2 cellular contexts compared by ENCODE assay signal in the genomic region with DNA sequence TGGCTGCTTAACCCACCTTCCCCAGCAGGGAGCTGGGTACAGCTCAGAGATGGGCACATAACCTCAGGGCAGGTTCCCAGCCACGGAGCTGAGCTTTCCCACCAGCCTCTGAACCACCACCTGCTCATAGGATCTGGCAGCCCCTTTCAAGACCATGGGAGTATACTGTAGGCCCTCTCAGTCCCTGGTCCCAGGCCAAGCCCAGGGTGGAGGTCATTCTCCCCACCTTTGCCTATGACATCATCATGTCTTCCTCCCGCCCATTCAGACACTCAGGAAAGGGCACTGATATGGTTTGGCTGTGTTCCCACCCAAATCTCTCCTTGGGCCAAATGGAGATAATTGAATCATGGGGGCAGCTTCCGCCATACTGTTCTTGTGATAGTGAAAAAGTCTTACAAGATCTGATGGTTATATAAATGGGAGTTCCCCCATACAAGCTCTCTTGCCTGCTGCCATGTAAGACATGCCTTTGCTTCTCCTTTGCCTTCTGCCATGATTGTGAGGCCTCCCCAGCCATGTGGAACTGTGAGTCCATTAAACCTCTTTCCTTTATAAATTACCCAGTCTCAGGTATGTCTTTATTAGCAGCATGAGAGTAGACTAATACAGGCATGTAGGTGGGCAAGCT.
TF ChIP-seq lines count a peak whose summit lies in the region.
"Not testable (repeated sequence)": the region's sequence is repeated elsewhere in the genome, so short reads cannot be mapped to it uniquely, and the experiment has no call there.

No MANE protein-coding gene starts in this region.

TF ChIP-seq in IMR-90, 13 proteins besides CTCF, POLR2A, EP300 and RAD21:
- TF ChIP-seq, protein P1, sequence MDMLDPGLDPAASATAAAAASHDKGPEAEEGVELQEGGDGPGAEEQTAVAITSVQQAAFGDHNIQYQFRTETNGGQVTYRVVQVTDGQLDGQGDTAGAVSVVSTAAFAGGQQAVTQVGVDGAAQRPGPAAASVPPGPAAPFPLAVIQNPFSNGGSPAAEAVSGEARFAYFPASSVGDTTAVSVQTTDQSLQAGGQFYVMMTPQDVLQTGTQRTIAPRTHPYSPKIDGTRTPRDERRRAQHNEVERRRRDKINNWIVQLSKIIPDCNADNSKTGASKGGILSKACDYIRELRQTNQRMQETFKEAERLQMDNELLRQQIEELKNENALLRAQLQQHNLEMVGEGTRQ (IDR thresholded peaks at IDR 0.05; ENCODE audit: low read depth, low read length), result 0 out of 2 replicates have a peak, but pooled peaks have one; percentile 2
TF ChIP-seq in IMR-90: peak in this region for 1; not testable (repeated sequence) for 12.

TF ChIP-seq in HepG2, 621 proteins besides CTCF, POLR2A, EP300 and RAD21:
- TF ChIP-seq ATF7 (IDR thresholded peaks at IDR 0.05), result peak; percentile 87
- TF ChIP-seq ATF7 (CRISPR knock-in tag; IDR thresholded peaks at IDR 0.05), result not testable (repeated sequence)
